ENCODE assay signal across 11 cellular contexts in genomic region chr4:3485011-3485881, GRCh38. TPM values are rescaled to one million over a fixed set of nuclear protein-coding genes. Genes with fewer than 3 reads are reported as not detected.
DNase-seq lines count a peak whose midpoint lies in the region; ATAC-seq and TF ChIP-seq lines count a peak whose summit lies in the region.
"Had no signal": no experiment of that assay in that cellular context is flagged by ENCODE, and none has a peak within 500 bp of the region (broad histone marks: within the 10 kb centered on the region; RNA-seq: fewer than 3 reads in every experiment).

No MANE protein-coding gene starts in this region.

- peak overlapping the region in 1 of 10 donors; percentile 6 for H3K4me3 ChIP-seq in heart right ventricle
- H3K4me3 ChIP-seq in upper lobe of right lung, result no peak overlapping the region
- H3K4me3 ChIP-seq: ovary had no signal

- H3K27me3 ChIP-seq in heart right ventricle (peaks cover 0 to 54% (median 43%) of the 10 kb centered on the region in 7 donors), upper lobe of right lung (peaks cover 41% of the 10 kb centered on the region)
- H3K27me3 ChIP-seq: ovary had no signal

- H3K4me1 Mint-ChIP-seq in progenitor cell of endocrine pancreas (ENCODE audit: low read depth), result peaks cover 2% of the 10 kb centered on the region

- 34 to 36% methylated on average over 37 to 38 of the region's 38 CpGs for WGBS in heart right ventricle, 2 donors

- ATAC-seq in heart right ventricle (no peak), upper lobe of right lung (peak; percentile 11)

- H3K4me3 Mint-ChIP-seq in progenitor cell of endocrine pancreas (ENCODE audit: low read depth), result no peak overlapping the region
- H3K4me3 Mint-ChIP-seq: dendritic cell treated with granulocyte-macrophage colony-stimulating factor and Interleukin-4, amounts not matched to agents 40 ng/mL and 50 ng/mL, for 4 days had no signal

- peaks cover 50% of the 10 kb centered on the region for H3K27me3 Mint-ChIP-seq in progenitor cell of endocrine pancreas

- peak overlapping the region; percentile 71 to 100 (median 92) for H3K27ac ChIP-seq in heart right ventricle
- H3K27ac ChIP-seq in upper lobe of right lung, result no peak overlapping the region
- H3K27ac ChIP-seq: ovary had no signal

- H3K9me3 Mint-ChIP-seq in progenitor cell of endocrine pancreas (ENCODE audit: low read depth), result no peaks in the 10 kb centered on the region
- H3K9me3 Mint-ChIP-seq: dendritic cell treated with granulocyte-macrophage colony-stimulating factor and Interleukin-4, amounts not matched to agents 40 ng/mL and 50 ng/mL, for 4 days had no signal

- H3K4me1 ChIP-seq in heart right ventricle, result peaks cover 18 to 80% (median 51%) of the 10 kb centered on the region in 9 donors
- H3K4me1 ChIP-seq in upper lobe of right lung, result peaks cover 13% of the 10 kb centered on the region

- TF ChIP-seq CTCF in heart right ventricle (IDR thresholded peaks at IDR 0.05) (no peak), upper lobe of right lung (IDR thresholded peaks at IDR 0.05) (no peak), progenitor cell of endocrine pancreas (IDR thresholded peaks at IDR 0.05; ENCODE audit: unreplicated experiment) (no peak)

- H3K36me3 Mint-ChIP-seq in progenitor cell of endocrine pancreas (ENCODE audit: insufficient read depth), result no peaks in the 10 kb centered on the region

- no peak for DNase-seq in heart right ventricle
- DNase-seq in cardiac septum (ENCODE audit: low spot score), result no peak
- DNase-seq in SW480 (ENCODE audit: low spot score), result peak; percentile 79
- peak; percentile 79 for DNase-seq in left kidney (ENCODE audit: low read depth, low spot score)
- DNase-seq in upper lobe of right lung, result no peak
- DNase-seq in COLO829 (ENCODE audit: low spot score), result no peak
- DNase-seq in progenitor cell of endocrine pancreas (ENCODE audit: low spot score, unreplicated experiment), result no peak
- DNase-seq in foreskin melanocyte, result no peak
- DNase-seq: activated naive CD4-positive, alpha-beta T cell treated with Interleukin-2 at 50 U/mL for 16 hours; ovary had no signal

- intact Hi-C loops in heart right ventricle (cut with DNase I) (no loop called here), cardiac septum (cut with DNase I) (no loop called here), upper lobe of right lung (cut with DNase I) (no loop called here)

- H3K27ac Mint-ChIP-seq in progenitor cell of endocrine pancreas, result no peak overlapping the region
- H3K27ac Mint-ChIP-seq: dendritic cell treated with granulocyte-macrophage colony-stimulating factor and Interleukin-4, amounts not matched to agents 40 ng/mL and 50 ng/mL, for 4 days had no signal

- H3K9me3 ChIP-seq in heart right ventricle (no peaks in the 10 kb centered on the region), upper lobe of right lung (no peaks in the 10 kb centered on the region)
- H3K9me3 ChIP-seq: ovary had no signal

- peaks cover 0 to 10% (median 0%) of the 10 kb centered on the region in 9 donors for H3K36me3 ChIP-seq in heart right ventricle
- H3K36me3 ChIP-seq in upper lobe of right lung, result no peaks in the 10 kb centered on the region
- H3K36me3 ChIP-seq: ovary had no signal

RNA-seq across cellular contexts. Expression of gene DOK7, which starts 22.1 kb away (rescaled TPM):
- 10 to 100 TPM; 30.3 to 60.0 (median 37.2) TPM for total RNA-seq in heart right ventricle
- 10 to 100 TPM; 61.5 to 89.7 TPM for polyA plus RNA-seq in heart right ventricle
- total RNA-seq in cardiac septum, result 62.7 TPM
- total RNA-seq in upper lobe of right lung, result 3.6 TPM
- 0.13 TPM in 1 of 2 replicates, not detected in the other for total RNA-seq in progenitor cell of endocrine pancreas

RNA-seq across cellular contexts. Expression of gene HGFAC, which starts 43.5 kb away (rescaled TPM):
- total RNA-seq in heart right ventricle, result under 1 TPM in 6 of 10 donors, not detected in 4; 0.15 to 0.59 (median 0.36) TPM
- 1 to 10 TPM; 1.0 to 1.1 TPM for polyA plus RNA-seq in heart right ventricle
- 0.38 TPM for total RNA-seq in cardiac septum
- total RNA-seq in upper lobe of right lung, result 1.2 TPM
- total RNA-seq in progenitor cell of endocrine pancreas, result 6.7 and 7.5 TPM in 2 replicates

RNA-seq across cellular contexts. Expression of gene LRPAP1, which starts 47.0 kb away (rescaled TPM):
- 100 to 1,000 TPM; 234 to 392 (median 345) TPM for total RNA-seq in heart right ventricle
- polyA plus RNA-seq in heart right ventricle, result 100 to 1,000 TPM in 1 of 2 donors, 10 to 100 TPM in 1; 49.9 to 418 TPM
- 275 TPM for total RNA-seq in cardiac septum
- 195 TPM for total RNA-seq in upper lobe of right lung
- total RNA-seq in progenitor cell of endocrine pancreas, result 125 and 134 TPM in 2 replicates

Comparison
In these comparisons a context has a peak if more than half of its experiments do, and no peak if none do; other contexts are left out.
1. DNase-seq: peak in SW480 (single experiment) and left kidney (single experiment); none in heart right ventricle (0 of 2), cardiac septum (single experiment), upper lobe of right lung (single experiment), COLO829 (single experiment), progenitor cell of endocrine pancreas (single experiment) and foreskin melanocyte (single experiment).